In genomic region chr12:31238764-31239387, GRCh38 we compare ENCODE assay signal across 9 cellular contexts.
DNase-seq lines count a peak whose midpoint lies in the region; ATAC-seq and TF ChIP-seq lines count a peak whose summit lies in the region.
"Had no signal": no experiment of that assay in that cellular context is flagged by ENCODE, and none has a peak within 500 bp of the region (broad histone marks: within the 10 kb centered on the region; RNA-seq: fewer than 3 reads in every experiment).

No MANE protein-coding gene starts in this region.

- H4K20me1 ChIP-seq in PC-3 (ENCODE audit: low read length) (no peaks in the 10 kb centered on the region), osteoblast (ENCODE audit: insufficient read depth, low read length) (no peaks in the 10 kb centered on the region)

- no peaks in the 10 kb centered on the region for H3K4me1 ChIP-seq in PC-3 (ENCODE audit: insufficient read depth, low read length)
- H3K4me1 ChIP-seq in osteoblast (ENCODE audit: insufficient read depth, low read length) = no peaks in the 10 kb centered on the region
- peaks cover 0 to 13% (median 0%) of the 10 kb centered on the region in 4 donors for H3K4me1 ChIP-seq in tibial nerve

- H3K9ac ChIP-seq in PC-3 (ENCODE audit: low read length) = no peak overlapping the region

- intact Hi-C loops in PC-3 (cut with micrococcal nuclease) = loop anchor here (2.0 kb wide), 2 partner anchors 122 to 392 kb away; no protein-coding TSS in a partner anchor

- H3K79me2 ChIP-seq in PC-3 (ENCODE audit: low read length) (no peaks in the 10 kb centered on the region), osteoblast (ENCODE audit: insufficient read depth, low read length) (no peaks in the 10 kb centered on the region)

- peak overlapping the region; percentile 60 for H2AFZ ChIP-seq in PC-3 (ENCODE audit: low read length)
- H2AFZ ChIP-seq in osteoblast (ENCODE audit: low read length) = peak overlapping the region; percentile 44

- peaks cover 25% of the 10 kb centered on the region for H3K27me3 ChIP-seq in PC-3 (ENCODE audit: low read length)
- peaks cover 43% of the 10 kb centered on the region for H3K27me3 ChIP-seq in osteoblast (ENCODE audit: insufficient read depth, low read length)
- H3K27me3 ChIP-seq in tibial nerve = no peaks in the 10 kb centered on the region

- no peak for TF ChIP-seq POLR2A in tibial nerve (IDR thresholded peaks at IDR 0.05)

- BruUV-seq in PC-3 (replicated peaks; lab: Mats Ljungman, UMichigan) = no TSS peak

- TF ChIP-seq CTCF in PC-3 (conservative IDR thresholded peaks at IDR 0.05; ENCODE audit: low read depth, low read length) = peak; percentile 94
- TF ChIP-seq CTCF in foreskin fibroblast (IDR thresholded peaks at IDR 0.05; ENCODE audit: low read depth, low read length) = peak; percentile 66
- TF ChIP-seq CTCF in osteoblast (IDR thresholded peaks at IDR 0.05; ENCODE audit: extremely low read depth, low read depth, low read length) = peak; percentile 78
- peak; percentile 64 to 73 (median 70) for TF ChIP-seq CTCF in tibial nerve (IDR thresholded peaks at IDR 0.05)

- H3K9me3 ChIP-seq in PC-3 (ENCODE audit: low read length) (no peaks in the 10 kb centered on the region), osteoblast (ENCODE audit: low read depth, low read length) (no peaks in the 10 kb centered on the region), tibial nerve (no peaks in the 10 kb centered on the region)

- H3K36me3 ChIP-seq in PC-3 (ENCODE audit: low read depth, low read length) (no peaks in the 10 kb centered on the region), osteoblast (ENCODE audit: insufficient read depth, low read length) (no peaks in the 10 kb centered on the region), tibial nerve (no peaks in the 10 kb centered on the region)

- WGBS in tibial nerve, 2 donors = 18 to 19% methylated on average over 10 to 11 of the region's 11 CpGs

- H3K4me2 ChIP-seq in PC-3 (ENCODE audit: low read length) (peak overlapping the region; percentile 70), osteoblast (ENCODE audit: insufficient read depth, low read length) (peak overlapping the region; percentile 72)

- DNase-seq in DMS53 treated with DMSO at 0.1 percent for 48 hours (lab: John Stamatoyannopoulos, UW; ENCODE audit: unreplicated experiment) (peak; percentile 78), HUDEP-2 (lab: John Stamatoyannopoulos, UW; ENCODE audit: unreplicated experiment in 76 of 76) (peak in 58 of 76 experiments; percentile 1 to 74 (median 35)), PC-3 (peak; percentile 90), foreskin fibroblast (peak; percentile 38 to 78), osteoblast (ENCODE audit: insufficient read length, low spot score, missing footprints) (peak; percentile 92), tibial nerve (ENCODE audit: low spot score in 2 of 2) (peak; percentile 74 to 92)
- DNase-seq in activated T-cell treated with anti-CD3 and anti-CD28 coated beads, Interleukin-2, amount 50 U/mL, for 48 hours = peak; percentile 74

- POLR2A ChIA-PET in PC-3 (lab: Charles Lee; ENCODE audit: unreplicated experiment) = no interaction called here

- H3K9me2 ChIP-seq in PC-3 (replicated peaks; ENCODE audit: low read length) = no peaks in the 10 kb centered on the region

- no peak for TF ChIP-seq EP300 in tibial nerve (IDR thresholded peaks at IDR 0.05)

- H3K27ac ChIP-seq in PC-3 (ENCODE audit: low read length) (no peak overlapping the region), osteoblast (ENCODE audit: low read depth, low read length) (no peak overlapping the region), tibial nerve (no peak overlapping the region)
- H3K27ac ChIP-seq: epithelial cell of prostate had no signal

- CTCF ChIA-PET in PC-3 (lab: Charles Lee) = no interaction called here

- H3K4me3 ChIP-seq in PC-3 (ENCODE audit: low read length) = peak overlapping the region; percentile 41; the same call in 1 of the 2 replicates
- peak overlapping the region in 1 of 2 donors; percentile 14 for H3K4me3 ChIP-seq in foreskin fibroblast (ENCODE audit: low read depth in 1 of 2, low read length in 2 of 2)
- H3K4me3 ChIP-seq in osteoblast (ENCODE audit: insufficient read depth, low read length) = peak overlapping the region; percentile 49
- no peak overlapping the region for H3K4me3 ChIP-seq in tibial nerve

- H3F3A ChIP-seq in PC-3 (ENCODE audit: low read length, unreplicated experiment) = no peaks in the 10 kb centered on the region

- peak; percentile 84 for ATAC-seq in GM21423 (IDR thresholded peaks at IDR 0.05; ENCODE audit: unreplicated experiment)
- ATAC-seq in PC-3 = peak; percentile 83

Comparison
In these comparisons a context has a peak if more than half of its experiments do, and no peak if none do; other contexts are left out.
1. DNase-seq: peak in every context shown above with its lines; median percentile 92 in osteoblast; 90 in PC-3; 83 in tibial nerve; 78 in DMS53 treated with DMSO at 0.1 percent for 48 hours; 74 in activated T-cell treated with anti-CD3 and anti-CD28 coated beads, Interleukin-2, amount 50 U/mL, for 48 hours; 58 in foreskin fibroblast; 35 in HUDEP-2.
2. H3K4me3 ChIP-seq: peak in PC-3 (single experiment) and osteoblast (single experiment); none in tibial nerve (0 of 4).
3. Peak in every context shown above with its lines, with median percentiles within 50 percentile points of each other: CTCF ChIP-seq.